ENCODE assay signal across 21 cellular contexts in genomic region chr9:130946778-130947617, GRCh38. TPM values are rescaled to one million over a fixed set of nuclear protein-coding genes. Genes with fewer than 3 reads are reported as not detected.
DNase-seq lines count a peak whose midpoint lies in the region; ATAC-seq, FAIRE-seq and TF ChIP-seq lines count a peak whose summit lies in the region.
"Had no signal": no experiment of that assay in that cellular context is flagged by ENCODE, and none has a peak within 500 bp of the region (broad histone marks: within the 10 kb centered on the region; RNA-seq: fewer than 3 reads in every experiment).

No MANE protein-coding gene starts in this region.

- TF ChIP-seq EP300 in K562 (IDR thresholded peaks at IDR 0.05; ENCODE audit: low read length) = no peak

- peaks cover 32% of the 10 kb centered on the region for H3K4me1 Mint-ChIP-seq in Calu3 (ENCODE audit: low read depth, unreplicated experiment)
- H3K4me1 Mint-ChIP-seq in immature natural killer cell = no peaks in the 10 kb centered on the region

- H3K4me3 Mint-ChIP-seq in Calu3 (ENCODE audit: low read depth, unreplicated experiment) (peak overlapping the region; percentile 48), immature natural killer cell (no peak overlapping the region)

- POLR2A ChIA-PET in K562 (lab: Yijun Ruan, JAX) = interaction anchor here (0.6 to 7.4 kb wide), 20 partner anchors 9 to 180 kb away, joined by 3 to 93 read pairs (median 4); no protein-coding TSS in a partner anchor

- H3K27ac ChIP-seq in K562 (ENCODE audit: extremely low read depth, low read depth, low read length) (no peak overlapping the region), thyroid gland (no peak overlapping the region)
- H3K27ac ChIP-seq: adrenal gland; BLaER1 treated with 17β-estradiol and CSF1 and Interleukin-3, amounts not matched to agents 10 nM and 100 nM; spleen had no signal

- intact Hi-C loops in Calu3 (cut with micrococcal nuclease; ENCODE audit: unreplicated experiment) (no loop called here), K562 (cut with micrococcal nuclease) (no loop called here), thyroid gland (cut with DNase I) (loop anchor here (5.0 kb wide), 1 partner anchor 65 kb away; no protein-coding TSS in a partner anchor)

- TF ChIP-seq RAD21 in K562 (CRISPR knock-in tag; conservative IDR thresholded peaks at IDR 0.05 in 1 of 2, IDR thresholded peaks at IDR 0.05 in 1 of 2) = no peak

- TF ChIP-seq POLR2A in K562 (conservative IDR thresholded peaks at IDR 0.05) (no peak), thyroid gland (IDR thresholded peaks at IDR 0.05) (no peak)

- H3K36me3 Mint-ChIP-seq in Calu3 (ENCODE audit: insufficient read depth, unreplicated experiment) (peaks cover 5% of the 10 kb centered on the region), immature natural killer cell (no peaks in the 10 kb centered on the region)

- ATAC-seq in K562 (peak; percentile 37), HG03432 (IDR thresholded peaks at IDR 0.05; ENCODE audit: unreplicated experiment) (no peak)
- ATAC-seq: left lobe of liver had no signal

- H3K4me1 ChIP-seq in K562 (replicated peaks in 1 of 2; ENCODE audit: control insufficient read depth in 2 of 2, insufficient read depth in 2 of 2, low read length in 2 of 2) (peaks cover 6 to 9% of the 10 kb centered on the region in 2 experiments; a peak in 4 of 5 replicates), thyroid gland (no peaks in the 10 kb centered on the region)
- H3K4me1 ChIP-seq: adrenal gland, spleen had no signal

- WGBS in K562 (ENCODE audit: insufficient coverage, low coverage, missing lambda C conversion rate) = 2% methylated on average over 16 of the region's 16 CpGs
- 75 to 78% methylated on average over 12 to 14 of the region's 16 CpGs for WGBS in thyroid gland, 2 donors

- H2AFZ ChIP-seq in K562 (ENCODE audit: low read depth, low read length) = no peak overlapping the region

- peaks cover 35% of the 10 kb centered on the region for H4K20me1 ChIP-seq in K562 (replicated peaks; ENCODE audit: control insufficient read depth, insufficient read depth, low read length)

- H3K9me3 ChIP-seq in K562 (replicated peaks; ENCODE audit: control insufficient read depth, insufficient read depth, low read depth, low read length) (peaks cover 9% of the 10 kb centered on the region), thyroid gland (no peaks in the 10 kb centered on the region)
- H3K9me3 ChIP-seq: adrenal gland had no signal

- no peaks in the 10 kb centered on the region for H3K79me2 ChIP-seq in K562 (ENCODE audit: control insufficient read depth, insufficient read depth, low read length)

- peaks cover 8% of the 10 kb centered on the region for H3K9me1 ChIP-seq in K562 (ENCODE audit: control insufficient read depth, insufficient read depth, low read length)

- H3K4me3 ChIP-seq in K562 = no peak overlapping the region
- H3K4me3 ChIP-seq in thyroid gland (replicated peaks in 1 of 3) = no peak overlapping the region
- H3K4me3 ChIP-seq: adrenal gland; BLaER1 treated with 17β-estradiol and CSF1 and Interleukin-3, amounts not matched to agents 10 nM and 100 nM; spleen had no signal

- in situ Hi-C loops in K562 (cut with MboI) = no loop called here

- H3K27me3 Mint-ChIP-seq in Calu3 (ENCODE audit: unreplicated experiment) = peaks cover 72% of the 10 kb centered on the region
- H3K27me3 Mint-ChIP-seq in immature natural killer cell (ENCODE audit: low read depth in 3 of 3) = peaks cover 4 to 15% (median 8%) of the 10 kb centered on the region in 3 donors

- TF ChIP-seq CTCF in Calu3 (IDR thresholded peaks at IDR 0.05; ENCODE audit: unreplicated experiment) (no peak), K562 (IDR thresholded peaks at IDR 0.05 in 2 of 3, conservative IDR thresholded peaks at IDR 0.05 in 1 of 3; ENCODE audit: insufficient read depth in 2 of 3, low read depth in 1 of 3, low read length in 3 of 3) (no peak), thyroid gland (IDR thresholded peaks at IDR 0.05) (no peak)

- H3K9me3 Mint-ChIP-seq in Calu3 (ENCODE audit: low read depth, unreplicated experiment) (no peaks in the 10 kb centered on the region), immature natural killer cell (peaks cover 0 to 1% (median 0%) of the 10 kb centered on the region in 6 donors)

- DNase-seq in Calu3 = peak; percentile 33
- DNase-seq in LoVo (ENCODE audit: low spot score) = peak; percentile 67
- DNase-seq in K562 (ENCODE audit: extremely low read depth in 1 of 4, low spot score in 3 of 4) = peak; percentile 61 to 70 (median 68)
- peak; percentile 45 for DNase-seq in islet precursor cell
- no peak for DNase-seq in immature natural killer cell
- DNase-seq in thyroid gland = no peak
- no peak for DNase-seq in amygdala (lab: John Stamatoyannopoulos, UW)
- DNase-seq: activated T-cell treated with anti-CD3 and anti-CD28 coated beads, Interleukin-2, amount 50 U/mL, for 1 hour; adrenal gland; GDM1; glutamatergic neuron; HCEC 1CT; NCI-H1436; spleen; substantia nigra had no signal

- peak overlapping the region; percentile 51 for H3K27ac Mint-ChIP-seq in Calu3 (ENCODE audit: unreplicated experiment)
- H3K27ac Mint-ChIP-seq in immature natural killer cell = no peak overlapping the region

- CTCF ChIA-PET in Calu3 (lab: Charles Lee) = interaction anchor here (0.6 kb wide), 2 partner anchors 39 to 151 kb away, joined by 5 to 7 read pairs; no protein-coding TSS in a partner anchor
- CTCF ChIA-PET in K562 (lab: Yijun Ruan, JAX; ENCODE audit: low intra/inter-chr PET ratio) = no interaction called here

- BruUV-seq in Calu3 (replicated peaks; lab: Mats Ljungman, UMichigan) = no TSS peak
- no TSS peak for BruUV-seq in K562 (replicated peaks; lab: Mats Ljungman, UMichigan)

- H3K36me3 ChIP-seq in K562 (ENCODE audit: control insufficient read depth, insufficient read depth, low read length) = no peaks in the 10 kb centered on the region
- no peaks in the 10 kb centered on the region for H3K36me3 ChIP-seq in thyroid gland
- H3K36me3 ChIP-seq: adrenal gland; BLaER1 treated with 17β-estradiol and CSF1 and Interleukin-3, amounts not matched to agents 10 nM and 100 nM; spleen had no signal

- H3K9ac ChIP-seq in K562 (ENCODE audit: insufficient read depth in 1 of 2, low read depth in 2 of 2, low read length in 2 of 2) = peak overlapping the region in 1 of 2 experiments; percentile 6; a peak in 2 of 4 replicates
- H3K9ac ChIP-seq: BLaER1 treated with 17β-estradiol and CSF1 and Interleukin-3, amounts not matched to agents 10 nM and 100 nM had no signal

- H3K27me3 ChIP-seq in K562 (ENCODE audit: control insufficient read depth in 2 of 2, insufficient read depth in 2 of 2, low read length in 2 of 2) = peaks cover 35 to 72% of the 10 kb centered on the region in 2 experiments
- H3K27me3 ChIP-seq in thyroid gland = no peaks in the 10 kb centered on the region

- H3K4me2 ChIP-seq in K562 (ENCODE audit: insufficient read depth, low read length) = peak overlapping the region; percentile 8; the same call in 1 of the 2 replicates
- H3K4me2 ChIP-seq: BLaER1 treated with 17β-estradiol and CSF1 and Interleukin-3, amounts not matched to agents 10 nM and 100 nM had no signal

- no peak for FAIRE-seq in K562 (lab: Jason Lieb, UNC)
- FAIRE-seq: GM18507 had no signal

TF ChIP-seq in K562, 482 proteins besides CTCF, POLR2A, EP300 and RAD21:
- TF ChIP-seq YY1 (IDR thresholded peaks at IDR 0.05; ENCODE audit: borderline replicate concordance in 1 of 3, control insufficient read depth in 1 of 3, extremely low read depth in 1 of 3, insufficient read depth in 3 of 3, insufficient read length in 1 of 3, insufficient replicate concordance in 2 of 3, low read depth in 1 of 3, low read length in 2 of 3) = no peak

RNA-seq across cellular contexts. Expression of gene FIBCD1, which starts 8.0 kb away (rescaled TPM):
- total RNA-seq in Calu3 (2022) = 1.4 and 1.5 TPM in 2 replicates
- 0.21 TPM in 1 of 2 replicates, not detected in the other for total RNA-seq in K562 (2011; cell fraction: chromatin; rRNA removed; ENCODE audit: low replicate concordance)
- not detected in 2 replicates for total RNA-seq in K562 (2011; cell fraction: nucleolus; rRNA removed)
- not detected in 2 replicates for total RNA-seq in K562 (2011; cell fraction: nucleoplasm; rRNA removed)
- 1.00 and 2.1 TPM in 2 replicates for total RNA-seq in K562 (2014; rRNA removed)
- 0.95 TPM in 1 of 2 replicates, not detected in the other for total RNA-seq in K562 (2014; rRNA removed; fragmentation: Illumina TruSeq; extraction: Trizol)
- total RNA-seq in K562 (2015; rRNA removed; fragmentation: Illumina TruSeq; extraction: Trizol) = not detected in 2 replicates
- 0.71 and 1.5 TPM in 2 replicates for total RNA-seq in K562 (2021)
- polyA plus RNA-seq in K562 (2011; rRNA removed) = 0.79 and 1.2 TPM in 2 replicates
- 2.1 and 3.8 TPM in 2 replicates for polyA plus RNA-seq in K562 (2011; cell fraction: cytosol; rRNA removed)
- 1.2 TPM in 2 replicates for polyA plus RNA-seq in K562 (2011; cell fraction: nucleus; rRNA removed)
- polyA plus RNA-seq in K562 (2012) = 0.91 and 1.3 TPM in 2 replicates
- polyA plus RNA-seq in K562 (2014; fragmentation: Illumina TruSeq; extraction: Trizol) = not detected in 2 replicates
- not detected for polyA plus RNA-seq in K562 (2014; fragmentation: Nextera tagmentation; extraction: Ambion mirVana)
- 0.53 and 2.7 TPM in 2 replicates for polyA plus RNA-seq in K562 (2014; rRNA removed)
- not detected in 2 replicates for polyA minus RNA-seq in K562 (2011; rRNA and poly(A)+ RNA removed)
- not detected in 2 replicates for polyA minus RNA-seq in K562 (2011; cell fraction: cytosol; rRNA and poly(A)+ RNA removed)
- polyA minus RNA-seq in K562 (2011; cell fraction: nucleus; rRNA and poly(A)+ RNA removed) = 0.67 TPM in 1 of 2 replicates, not detected in the other
- polyA plus RNA-seq in immature natural killer cell = not detected
- total RNA-seq in thyroid gland = under 1 TPM in 2 of 4 donors, not detected in 2; 0.11 to 0.13 TPM
- total RNA-seq: left lobe of liver had no signal

RNA-seq across cellular contexts. Expression of gene QRFP, which starts 50.4 kb away (rescaled TPM):
- total RNA-seq in Calu3 (2022) = not detected in 2 replicates
- total RNA-seq in K562 (2011; cell fraction: chromatin; rRNA removed; ENCODE audit: low replicate concordance) = not detected in 2 replicates
- total RNA-seq in K562 (2011; cell fraction: nucleolus; rRNA removed) = not detected in 2 replicates
- not detected in 2 replicates for total RNA-seq in K562 (2011; cell fraction: nucleoplasm; rRNA removed)
- total RNA-seq in K562 (2014; rRNA removed) = not detected in 2 replicates
- not detected in 2 replicates for total RNA-seq in K562 (2014; rRNA removed; fragmentation: Illumina TruSeq; extraction: Trizol)
- total RNA-seq in K562 (2015; rRNA removed; fragmentation: Illumina TruSeq; extraction: Trizol) = not detected in 2 replicates
- total RNA-seq in K562 (2021) = not detected in 2 replicates
- not detected in 2 replicates for polyA plus RNA-seq in K562 (2011; rRNA removed)
- polyA plus RNA-seq in K562 (2011; cell fraction: cytosol; rRNA removed) = not detected in 2 replicates
- polyA plus RNA-seq in K562 (2011; cell fraction: nucleus; rRNA removed) = not detected in 2 replicates
- 0.51 and 0.70 TPM in 2 replicates for polyA plus RNA-seq in K562 (2012)
- polyA plus RNA-seq in K562 (2014; fragmentation: Illumina TruSeq; extraction: Trizol) = not detected in 2 replicates
- not detected for polyA plus RNA-seq in K562 (2014; fragmentation: Nextera tagmentation; extraction: Ambion mirVana)
- not detected in 2 replicates for polyA plus RNA-seq in K562 (2014; rRNA removed)
- polyA minus RNA-seq in K562 (2011; rRNA and poly(A)+ RNA removed) = not detected in 2 replicates
- not detected in 2 replicates for polyA minus RNA-seq in K562 (2011; cell fraction: cytosol; rRNA and poly(A)+ RNA removed)
- polyA minus RNA-seq in K562 (2011; cell fraction: nucleus; rRNA and poly(A)+ RNA removed) = not detected in 2 replicates
- polyA plus RNA-seq in immature natural killer cell = not detected
- total RNA-seq in thyroid gland = not detected
- total RNA-seq: adrenal gland, dermis microvascular lymphatic vessel endothelial cell, left lobe of liver, spleen had no signal
- polyA plus RNA-seq: adrenal gland, neural cell had no signal

Comparison
In these comparisons a context has a peak if more than half of its experiments do, and no peak if none do; other contexts are left out.
1. DNase-seq: peak in Calu3 (single experiment), LoVo (single experiment), K562 (4 of 4) and islet precursor cell (single experiment); none in immature natural killer cell (0 of 3), thyroid gland (0 of 2) and amygdala (0 of 56).